ENCODE assay signal across 8 cellular contexts in the genomic region with DNA sequence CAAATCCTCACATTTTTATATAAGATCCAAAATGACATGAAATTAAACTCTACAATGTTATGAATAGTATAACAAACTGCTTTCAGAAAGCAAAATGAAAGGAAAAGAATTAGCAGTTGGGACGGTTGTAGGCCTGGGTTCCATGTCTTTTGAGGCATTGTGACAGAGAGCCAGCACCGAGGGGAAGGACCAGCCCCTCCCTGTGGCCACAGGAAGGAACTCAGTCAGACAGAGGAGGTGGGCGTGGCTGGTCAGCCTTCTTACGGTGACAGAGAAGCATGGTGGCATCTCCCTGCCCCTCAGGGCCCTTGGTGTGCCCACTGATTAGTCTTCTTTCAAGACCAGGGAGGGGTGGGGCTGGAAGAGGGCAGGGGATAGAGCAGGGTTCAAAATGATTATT.
DNase-seq lines count a peak whose midpoint lies in the region; ATAC-seq and TF ChIP-seq lines count a peak whose summit lies in the region.

No MANE protein-coding gene starts in this region.

- peaks cover 45% of the 10 kb centered on the region for H3K4me1 Mint-ChIP-seq in activated naive CD4-positive, alpha-beta T cell treated with anti-CD3 and anti-CD28 coated beads, Interleukin-2, amount 10 ng/mL, durations not matched to agents 7 days and 5 days

- CTCF ChIA-PET in activated naive CD4-positive, alpha-beta T cell treated with anti-CD3 and anti-CD28 coated beads, Interleukin-2, amount 10 ng/mL, durations not matched to agents 7 days and 5 days (lab: Charles Lee) = interaction anchor here (0.9 kb wide), 1 partner anchor 11 kb away, joined by 3 read pairs; no protein-coding TSS in a partner anchor

- H3K9ac ChIP-seq in OCI-LY1 (ENCODE audit: low read length) = no peak overlapping the region

- H3K27me3 Mint-ChIP-seq in activated naive CD4-positive, alpha-beta T cell treated with anti-CD3 and anti-CD28 coated beads, Interleukin-2, amount 10 ng/mL, durations not matched to agents 7 days and 5 days = no peaks in the 10 kb centered on the region

- peak; percentile 45 for DNase-seq in SIG-M5 treated with dmso at 0.1 percent for 504 hours (lab: John Stamatoyannopoulos, UW; ENCODE audit: unreplicated experiment)
- DNase-seq in SIG-M5 (lab: John Stamatoyannopoulos, UW) = no peak
- DNase-seq in activated naive CD4-positive, alpha-beta T cell treated with anti-CD3 and anti-CD28 coated beads, Interleukin-2, amount 10 ng/mL, durations not matched to agents 7 days and 5 days = peak; percentile 68
- peak; percentile 51 for DNase-seq in iris pigment epithelial cell (ENCODE audit: low read depth)
- no peak for DNase-seq in NCI-H2171 (lab: John Stamatoyannopoulos, UW)
- DNase-seq in dedifferentiated amniotic fluid mesenchymal stem cell (ENCODE audit: extremely low spot score) = no peak

- no peaks in the 10 kb centered on the region for H3K9me3 ChIP-seq in OCI-LY1 (ENCODE audit: low read length)

- peak; percentile 32; the same call in 1 of the 2 replicates for TF ChIP-seq CTCF in OCI-LY1 (IDR thresholded peaks at IDR 0.05; ENCODE audit: low read length)

- peaks cover 19% of the 10 kb centered on the region for H3K36me3 ChIP-seq in OCI-LY1 (ENCODE audit: insufficient read depth, low read length)

- H3F3A ChIP-seq in OCI-LY1 (ENCODE audit: insufficient read depth, low read length) = no peaks in the 10 kb centered on the region

- H3K4me1 ChIP-seq in OCI-LY1 (ENCODE audit: insufficient read depth, low read length, severe bottlenecking) = peaks cover 11% of the 10 kb centered on the region

- no peak overlapping the region for H3K4me3 Mint-ChIP-seq in activated naive CD4-positive, alpha-beta T cell treated with anti-CD3 and anti-CD28 coated beads, Interleukin-2, amount 10 ng/mL, durations not matched to agents 7 days and 5 days

- no peak overlapping the region for H3K4me2 ChIP-seq in OCI-LY1 (ENCODE audit: low read length)

- H3K4me3 ChIP-seq in OCI-LY1 (ENCODE audit: low read depth, low read length, poor library complexity, severe bottlenecking) = no peak overlapping the region

- no peaks in the 10 kb centered on the region for H3K9me2 ChIP-seq in OCI-LY1 (ENCODE audit: low read depth, low read length)

- no peaks in the 10 kb centered on the region for H3K79me2 ChIP-seq in OCI-LY1 (ENCODE audit: insufficient read depth, low read length)

- no peaks in the 10 kb centered on the region for H3K9me3 Mint-ChIP-seq in activated naive CD4-positive, alpha-beta T cell treated with anti-CD3 and anti-CD28 coated beads, Interleukin-2, amount 10 ng/mL, durations not matched to agents 7 days and 5 days

- no peak overlapping the region for H3K27ac ChIP-seq in OCI-LY1 (ENCODE audit: low read depth, low read length, poor library complexity, severe bottlenecking)

- no peak overlapping the region for H2AFZ ChIP-seq in OCI-LY1 (ENCODE audit: low read length)

- H3K36me3 Mint-ChIP-seq in activated naive CD4-positive, alpha-beta T cell treated with anti-CD3 and anti-CD28 coated beads, Interleukin-2, amount 10 ng/mL, durations not matched to agents 7 days and 5 days = peaks cover 31% of the 10 kb centered on the region

- 0 out of 2 replicates have a peak, but pooled peaks cover 6% of the 10 kb centered on the region for H3K27me3 ChIP-seq in OCI-LY1 (ENCODE audit: insufficient read depth, low read length)

- no peaks in the 10 kb centered on the region for H4K20me1 ChIP-seq in OCI-LY1 (ENCODE audit: insufficient read depth, low read length)

- peak; percentile 54 for ATAC-seq in HG02852 (IDR thresholded peaks at IDR 0.05; ENCODE audit: unreplicated experiment)

- H3K27ac Mint-ChIP-seq in activated naive CD4-positive, alpha-beta T cell treated with anti-CD3 and anti-CD28 coated beads, Interleukin-2, amount 10 ng/mL, durations not matched to agents 7 days and 5 days = peak overlapping the region; percentile 68

Comparison
In these comparisons a context has a peak if more than half of its experiments do, and no peak if none do; other contexts are left out.
1. DNase-seq: peak in SIG-M5 treated with dmso at 0.1 percent for 504 hours (single experiment), activated naive CD4-positive, alpha-beta T cell treated with anti-CD3 and anti-CD28 coated beads, Interleukin-2, amount 10 ng/mL, durations not matched to agents 7 days and 5 days (single experiment) and iris pigment epithelial cell (single experiment); none in SIG-M5 (single experiment), NCI-H2171 (single experiment) and dedifferentiated amniotic fluid mesenchymal stem cell (single experiment).